ENCODE assay signal across 8 cellular contexts in the genomic region with DNA sequence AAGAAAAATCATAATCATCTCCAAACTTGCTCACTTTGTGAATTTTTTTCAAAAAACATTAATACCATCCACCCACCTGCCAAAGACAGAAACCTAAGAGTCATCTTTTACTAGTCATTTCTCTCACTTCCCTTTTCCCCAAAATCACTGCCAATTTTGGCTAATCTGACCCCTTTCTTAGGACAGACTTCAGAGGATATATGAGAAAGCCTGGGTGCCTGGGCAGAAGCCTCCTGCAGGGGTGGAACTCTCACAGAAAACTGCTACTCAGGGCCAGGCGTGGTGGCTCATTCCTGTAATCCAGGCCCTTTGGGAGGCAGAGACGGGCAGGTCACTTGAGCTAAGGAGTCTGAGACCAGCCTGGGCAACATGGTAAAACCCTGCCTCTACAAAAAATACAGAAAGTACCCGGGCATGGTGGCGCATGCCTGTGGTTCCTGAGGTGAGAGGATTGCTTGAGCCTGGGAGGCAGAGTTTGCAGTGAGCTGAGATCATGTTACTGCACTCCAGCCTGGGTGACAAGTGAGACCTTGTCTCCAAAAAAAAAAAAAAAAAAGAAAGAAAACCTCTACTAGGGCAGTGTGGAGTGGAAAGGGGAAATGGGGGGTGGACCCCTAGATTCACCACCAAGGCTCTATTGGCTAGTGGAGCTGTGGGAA. TPM values are rescaled to one million over a fixed set of nuclear protein-coding genes. Genes with fewer than 3 reads are reported as not detected.
DNase-seq lines count a peak whose midpoint lies in the region; ATAC-seq and TF ChIP-seq lines count a peak whose summit lies in the region.

No MANE protein-coding gene starts in this region.

- TF ChIP-seq CTCF in NB4 (IDR thresholded peaks at IDR 0.05; ENCODE audit: low read depth, low read length) (no peak), astrocyte of the spinal cord (IDR thresholded peaks at IDR 0.05; ENCODE audit: low read depth, low read length) (no peak), endothelial cell (IDR thresholded peaks at IDR 0.05; ENCODE audit: unreplicated experiment) (no peak)

- DNase-seq in right cardiac atrium (peak in 2 of 3 donors; percentile 49 to 58), left cardiac atrium (no peak), NB4 (ENCODE audit: low read depth) (peak; percentile 56), astrocyte of the spinal cord (ENCODE audit: low read depth, low spot score) (peak; percentile 40), posterior vena cava (ENCODE audit: low spot score) (peak; percentile 77), NCI-H146 (lab: John Stamatoyannopoulos, UW) (no peak), endothelial cell (ENCODE audit: low spot score) (no peak)

- H3K36me3 Mint-ChIP-seq in endothelial cell (ENCODE audit: low read depth, unreplicated experiment): peaks cover 28% of the 10 kb centered on the region

- H3K27me3 Mint-ChIP-seq in endothelial cell (ENCODE audit: unreplicated experiment): peaks cover 14% of the 10 kb centered on the region

- no peak overlapping the region for H3K4me3 Mint-ChIP-seq in endothelial cell (ENCODE audit: unreplicated experiment)

- peaks cover 27% of the 10 kb centered on the region for H3K4me1 Mint-ChIP-seq in endothelial cell (ENCODE audit: unreplicated experiment)

- peaks cover 3% of the 10 kb centered on the region for H3K4me1 ChIP-seq in right cardiac atrium (ENCODE audit: control insufficient read depth, insufficient read depth, low read length)

- in situ Hi-C loops in astrocyte of the spinal cord (cut with HindIII; ENCODE audit: low sequenced_read_pairs): no loop called here

- H3K27ac ChIP-seq in right cardiac atrium (ENCODE audit: low read length): peak overlapping the region; percentile 51

- no peak for TF ChIP-seq POLR2A in NB4 (IDR thresholded peaks at IDR 0.05; ENCODE audit: extremely low read depth, insufficient read length)

- intact Hi-C loops in right cardiac atrium (cut with DNase I) (no loop called here), left cardiac atrium (cut with DNase I) (loop anchor here in 1 of 2 donors (5.0 kb wide), 1 partner anchor 43 kb away; no protein-coding TSS in a partner anchor), posterior vena cava (cut with DNase I) (no loop called here)

- no peaks in the 10 kb centered on the region for H3K27me3 ChIP-seq in right cardiac atrium (ENCODE audit: control insufficient read depth, insufficient read depth)

- H3K4me3 ChIP-seq in right cardiac atrium (ENCODE audit: low read length): no peak overlapping the region
- peak overlapping the region; percentile 42 for H3K4me3 ChIP-seq in NB4 (ENCODE audit: low read depth, low read length)
- no peak overlapping the region for H3K4me3 ChIP-seq in astrocyte of the spinal cord (ENCODE audit: low read depth, low read length)

- WGBS in right cardiac atrium: 55% methylated on average over 4 of the region's 4 CpGs

- H3K9me3 Mint-ChIP-seq in endothelial cell (ENCODE audit: unreplicated experiment): no peaks in the 10 kb centered on the region

- ATAC-seq in right cardiac atrium (no peak), left cardiac atrium (no peak), HG02588 (IDR thresholded peaks at IDR 0.05; ENCODE audit: unreplicated experiment) (peak; percentile 38)

- H3K9me3 ChIP-seq in right cardiac atrium (ENCODE audit: control insufficient read depth, low read length): no peaks in the 10 kb centered on the region

- no peak overlapping the region for H3K27ac Mint-ChIP-seq in endothelial cell (ENCODE audit: unreplicated experiment)

RNA-seq across cellular contexts. Expression of gene DEK, which starts 3.8 kb away (rescaled TPM):
- 10 to 100 TPM; 82.5 to 97.9 (median 89.1) TPM for total RNA-seq in right cardiac atrium
- 49.9 TPM for polyA plus RNA-seq in right cardiac atrium
- total RNA-seq in left cardiac atrium: 10 to 100 TPM; 72.9 to 87.2 TPM
- total RNA-seq in posterior vena cava: 10 to 100 TPM; 54.6 to 79.3 TPM
- total RNA-seq in endothelial cell (ENCODE audit: unreplicated experiment): 61.2 TPM

Comparison
In these comparisons a context has a peak if more than half of its experiments do, and no peak if none do; other contexts are left out.
1. DNase-seq: peak in right cardiac atrium (2 of 3), NB4 (single experiment), astrocyte of the spinal cord (single experiment) and posterior vena cava (single experiment); none in left cardiac atrium (single experiment), NCI-H146 (single experiment) and endothelial cell (single experiment).